Comparison of ENCODE assay signal across 9 cellular contexts in genomic region chr3:156642750-156643728, GRCh38. TPM values are rescaled to one million over a fixed set of nuclear protein-coding genes. Genes with fewer than 3 reads are reported as not detected.
DNase-seq lines count a peak whose midpoint lies in the region; ATAC-seq and TF ChIP-seq lines count a peak whose summit lies in the region.
"Had no signal": no experiment of that assay in that cellular context is flagged by ENCODE, and none has a peak within 500 bp of the region (broad histone marks: within the 10 kb centered on the region; RNA-seq: fewer than 3 reads in every experiment).

No MANE protein-coding gene starts in this region.

- H3K27ac Mint-ChIP-seq in activated CD8-positive, alpha-beta T cell treated with anti-CD3 and anti-CD28 coated beads, Interleukin-2, amount 10 ng/mL, durations not matched to agents 7 days and 5 days = peak overlapping the region; percentile 85
- H3K27ac Mint-ChIP-seq in nephron (peak overlapping the region; percentile 81 to 95 (median 86)), progenitor cell of endocrine pancreas (no peak overlapping the region), Calu3 (ENCODE audit: unreplicated experiment) (no peak overlapping the region)
- H3K27ac Mint-ChIP-seq: activated naive CD4-positive, alpha-beta T cell treated with anti-CD3 and anti-CD28 coated beads, Interleukin-2, amount 50 U/mL, for 24 hours had no signal

- H3K4me1 Mint-ChIP-seq in activated CD8-positive, alpha-beta T cell treated with anti-CD3 and anti-CD28 coated beads, Interleukin-2, amount 10 ng/mL, durations not matched to agents 7 days and 5 days (ENCODE audit: low read depth) = peaks cover 31% of the 10 kb centered on the region
- H3K4me1 Mint-ChIP-seq in nephron (peaks cover 10% of the 10 kb centered on the region), progenitor cell of endocrine pancreas (ENCODE audit: low read depth) (peaks cover 3% of the 10 kb centered on the region), Calu3 (ENCODE audit: low read depth, unreplicated experiment) (no peaks in the 10 kb centered on the region)

- peaks cover 7% of the 10 kb centered on the region for H3K36me3 Mint-ChIP-seq in activated CD8-positive, alpha-beta T cell treated with anti-CD3 and anti-CD28 coated beads, Interleukin-2, amount 10 ng/mL, durations not matched to agents 7 days and 5 days (ENCODE audit: low read depth)
- no peaks in the 10 kb centered on the region for H3K36me3 Mint-ChIP-seq in nephron (ENCODE audit: low read depth)
- H3K36me3 Mint-ChIP-seq in progenitor cell of endocrine pancreas (ENCODE audit: insufficient read depth) = no peaks in the 10 kb centered on the region
- no peaks in the 10 kb centered on the region for H3K36me3 Mint-ChIP-seq in Calu3 (ENCODE audit: insufficient read depth, unreplicated experiment)
- H3K36me3 Mint-ChIP-seq: activated naive CD4-positive, alpha-beta T cell treated with anti-CD3 and anti-CD28 coated beads, Interleukin-2, amount 50 U/mL, for 24 hours had no signal

- H3K9me3 Mint-ChIP-seq in activated CD8-positive, alpha-beta T cell treated with anti-CD3 and anti-CD28 coated beads, Interleukin-2, amount 10 ng/mL, durations not matched to agents 7 days and 5 days (ENCODE audit: insufficient read depth) = peaks cover 9% of the 10 kb centered on the region
- peaks cover 6% of the 10 kb centered on the region for H3K9me3 Mint-ChIP-seq in nephron
- H3K9me3 Mint-ChIP-seq in progenitor cell of endocrine pancreas (ENCODE audit: low read depth) = no peaks in the 10 kb centered on the region
- no peaks in the 10 kb centered on the region for H3K9me3 Mint-ChIP-seq in Calu3 (ENCODE audit: low read depth, unreplicated experiment)
- H3K9me3 Mint-ChIP-seq: activated naive CD4-positive, alpha-beta T cell treated with anti-CD3 and anti-CD28 coated beads, Interleukin-2, amount 50 U/mL, for 24 hours had no signal

- TF ChIP-seq CTCF in nephron (IDR thresholded peaks at IDR 0.05; ENCODE audit: unreplicated experiment in 3 of 3) (no peak), progenitor cell of endocrine pancreas (IDR thresholded peaks at IDR 0.05; ENCODE audit: unreplicated experiment) (no peak), Calu3 (IDR thresholded peaks at IDR 0.05; ENCODE audit: unreplicated experiment) (no peak)

- intact Hi-C loops in Calu3 (cut with micrococcal nuclease; ENCODE audit: unreplicated experiment) = no loop called here

- POLR2A ChIA-PET in activated CD8-positive, alpha-beta T cell treated with anti-CD3 and anti-CD28 coated beads, Interleukin-2, amount 10 ng/mL, durations not matched to agents 7 days and 5 days (lab: Charles Lee) = interaction anchor here (0.9 to 2.6 kb wide), 9 partner anchors 10 to 88 kb away, joined by 3 to 10 read pairs (median 4); partner anchors contain the start of gene SSR3

- peak overlapping the region; percentile 48 for H3K4me3 Mint-ChIP-seq in activated CD8-positive, alpha-beta T cell treated with anti-CD3 and anti-CD28 coated beads, Interleukin-2, amount 10 ng/mL, durations not matched to agents 7 days and 5 days
- H3K4me3 Mint-ChIP-seq in nephron (peak overlapping the region; percentile 36 to 68 (median 63)), progenitor cell of endocrine pancreas (ENCODE audit: low read depth) (no peak overlapping the region), Calu3 (ENCODE audit: low read depth, unreplicated experiment) (no peak overlapping the region)

- ATAC-seq in GM18502 (IDR thresholded peaks at IDR 0.05; ENCODE audit: poor library complexity, unreplicated experiment) (peak; percentile 28), HG02623 (IDR thresholded peaks at IDR 0.05; ENCODE audit: unreplicated experiment) (peak; percentile 1)
- ATAC-seq in activated CD8-positive, alpha-beta T cell treated with anti-CD3 and anti-CD28 coated beads, Interleukin-2, amount 10 ng/mL, durations not matched to agents 7 days and 5 days = peak; percentile 9

- DNase-seq in activated CD8-positive, alpha-beta T cell treated with anti-CD3 and anti-CD28 coated beads, Interleukin-2, amount 10 ng/mL, durations not matched to agents 7 days and 5 days = no peak
- DNase-seq in dedifferentiated amniotic fluid mesenchymal stem cell (ENCODE audit: extremely low spot score) = no peak
- DNase-seq in NCI-H2107 treated with DMSO at 0.1 percent for 48 hours (lab: John Stamatoyannopoulos, UW; ENCODE audit: unreplicated experiment) = no peak
- DNase-seq in progenitor cell of endocrine pancreas (ENCODE audit: low spot score, unreplicated experiment) = no peak
- DNase-seq in Calu3 = no peak

- no TSS peak for BruUV-seq in Calu3 (replicated peaks; lab: Mats Ljungman, UMichigan)

- H3K27me3 Mint-ChIP-seq in activated CD8-positive, alpha-beta T cell treated with anti-CD3 and anti-CD28 coated beads, Interleukin-2, amount 10 ng/mL, durations not matched to agents 7 days and 5 days (ENCODE audit: low read depth) = peaks cover 2% of the 10 kb centered on the region
- no peaks in the 10 kb centered on the region for H3K27me3 Mint-ChIP-seq in nephron (ENCODE audit: low read depth)
- peaks cover 2% of the 10 kb centered on the region for H3K27me3 Mint-ChIP-seq in progenitor cell of endocrine pancreas
- H3K27me3 Mint-ChIP-seq in Calu3 (ENCODE audit: unreplicated experiment) = no peaks in the 10 kb centered on the region

- CTCF ChIA-PET in activated CD8-positive, alpha-beta T cell treated with anti-CD3 and anti-CD28 coated beads, Interleukin-2, amount 10 ng/mL, durations not matched to agents 7 days and 5 days (lab: Charles Lee) = interaction anchor here (0.7 to 4.5 kb wide), 6 partner anchors 11 to 494 kb away, joined by 3 to 35 read pairs (median 4); partner anchors contain the start of gene TIPARP
- CTCF ChIA-PET in Calu3 (lab: Charles Lee) = interaction anchor here (0.6 kb wide), 1 partner anchor 181 kb away, joined by 7 read pairs; no protein-coding TSS in a partner anchor

RNA-seq across cellular contexts. Expression of gene TIPARP, which starts 31.4 kb away (rescaled TPM):
- 10 to 100 TPM; 34.2 to 36.5 TPM for total RNA-seq in activated CD8-positive, alpha-beta T cell treated with anti-CD3 and anti-CD28 coated beads, Interleukin-2, amount 10 ng/mL, durations not matched to agents 7 days and 5 days
- total RNA-seq in progenitor cell of endocrine pancreas (32.1 and 38.6 TPM in 2 replicates), Calu3 (2022) (84.9 and 91.4 TPM in 2 replicates)

Comparison
In these comparisons a context has a peak if more than half of its experiments do, and no peak if none do; other contexts are left out.
1. H3K27ac Mint-ChIP-seq: peak in activated CD8-positive, alpha-beta T cell treated with anti-CD3 and anti-CD28 coated beads, Interleukin-2, amount 10 ng/mL, durations not matched to agents 7 days and 5 days (single experiment) and nephron (3 of 3); none in progenitor cell of endocrine pancreas (single experiment) and Calu3 (single experiment).
2. H3K4me3 Mint-ChIP-seq: peak in activated CD8-positive, alpha-beta T cell treated with anti-CD3 and anti-CD28 coated beads, Interleukin-2, amount 10 ng/mL, durations not matched to agents 7 days and 5 days (single experiment) and nephron (3 of 3); none in progenitor cell of endocrine pancreas (single experiment) and Calu3 (single experiment).
3. Peak in every context shown above with its lines, with median percentiles within 50 percentile points of each other: ATAC-seq.